1 cellular context compared by ENCODE assay signal in the genomic region with DNA sequence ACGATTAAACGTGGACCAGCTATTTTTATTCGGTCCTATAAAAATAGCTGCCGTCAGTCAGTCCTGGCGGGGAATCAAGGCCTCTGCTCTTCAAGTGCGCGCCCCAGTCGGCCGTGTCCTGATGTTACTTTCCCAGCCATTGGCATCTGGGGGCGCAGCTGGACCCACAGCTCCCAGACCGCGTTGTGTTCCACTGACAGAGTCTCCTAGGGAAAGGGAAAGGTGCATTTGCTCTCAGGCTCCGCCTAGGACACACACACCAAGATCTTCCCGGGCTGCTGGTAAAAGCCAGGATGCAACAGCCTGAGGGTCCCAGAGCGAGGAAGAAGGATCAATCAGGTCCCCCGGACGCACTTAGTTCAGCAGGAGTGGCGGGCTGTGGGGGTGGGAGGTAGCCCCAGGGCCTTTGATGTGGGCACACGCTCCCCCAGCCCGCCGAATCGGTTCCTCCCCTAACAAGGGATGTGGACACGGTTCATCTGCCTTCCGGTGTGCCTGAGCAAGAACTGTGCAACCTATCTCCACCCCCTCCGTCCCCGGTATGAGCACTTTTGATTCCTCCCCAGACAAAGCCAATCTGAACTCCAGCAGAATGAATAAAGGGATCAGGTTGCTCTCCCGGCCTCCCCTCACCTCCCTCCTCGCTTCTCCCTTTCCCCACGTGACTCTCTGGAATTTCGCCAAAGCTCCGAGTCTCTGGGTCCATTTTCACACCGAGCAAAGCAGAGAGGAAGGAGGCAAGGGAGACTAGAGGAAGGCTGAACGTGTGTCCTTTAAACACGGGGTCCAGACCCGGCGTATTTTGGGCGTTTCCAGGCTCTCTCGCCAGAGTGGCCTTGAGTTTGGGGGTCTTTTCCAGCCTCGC.
TF ChIP-seq lines count a peak whose summit lies in the region.

No MANE protein-coding gene starts in this region.

TF ChIP-seq in HepG2, 621 proteins besides CTCF, POLR2A, EP300 and RAD21 (continued from another document and continues in another):
- no peak for TF ChIP-seq PRPF4 (IDR thresholded peaks at IDR 0.05; ENCODE audit: low read depth, low read length, poor library complexity, severe bottlenecking)
- no peak for TF ChIP-seq PBX3 (CRISPR knock-in tag; IDR thresholded peaks at IDR 0.05; ENCODE audit: borderline replicate concordance)
- peak; percentile 65 for TF ChIP-seq RAD51 (IDR thresholded peaks at IDR 0.05; ENCODE audit: borderline replicate concordance)
- no peak for TF ChIP-seq ZNF432 (CRISPR knock-in tag; IDR thresholded peaks at IDR 0.05; ENCODE audit: borderline replicate concordance)
- no peak for TF ChIP-seq MLX (CRISPR knock-in tag; IDR thresholded peaks at IDR 0.05)
- no peak for TF ChIP-seq REXO4 (CRISPR knock-in tag; IDR thresholded peaks at IDR 0.05; ENCODE audit: borderline replicate concordance)
- TF ChIP-seq ZNF296 (CRISPR knock-in tag; conservative IDR thresholded peaks at IDR 0.05), result peak; percentile 78; the same call in 1 of the 2 replicates
- TF ChIP-seq, protein P1, sequence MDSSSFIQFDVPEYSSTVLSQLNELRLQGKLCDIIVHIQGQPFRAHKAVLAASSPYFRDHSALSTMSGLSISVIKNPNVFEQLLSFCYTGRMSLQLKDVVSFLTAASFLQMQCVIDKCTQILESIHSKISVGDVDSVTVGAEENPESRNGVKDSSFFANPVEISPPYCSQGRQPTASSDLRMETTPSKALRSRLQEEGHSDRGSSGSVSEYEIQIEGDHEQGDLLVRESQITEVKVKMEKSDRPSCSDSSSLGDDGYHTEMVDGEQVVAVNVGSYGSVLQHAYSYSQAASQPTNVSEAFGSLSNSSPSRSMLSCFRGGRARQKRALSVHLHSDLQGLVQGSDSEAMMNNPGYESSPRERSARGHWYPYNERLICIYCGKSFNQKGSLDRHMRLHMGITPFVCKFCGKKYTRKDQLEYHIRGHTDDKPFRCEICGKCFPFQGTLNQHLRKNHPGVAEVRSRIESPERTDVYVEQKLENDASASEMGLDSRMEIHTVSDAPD (CRISPR knock-in tag; IDR thresholded peaks at IDR 0.05), result peak; percentile 56; the same call in 1 of the 2 replicates
- TF ChIP-seq ZFP37 (CRISPR knock-in tag; IDR thresholded peaks at IDR 0.05; ENCODE audit: borderline replicate concordance), result no peak
- 0 out of 2 replicates have a peak, but pooled peaks have one; percentile 67 for TF ChIP-seq RFXAP (CRISPR knock-in tag; IDR thresholded peaks at IDR 0.05; ENCODE audit: borderline replicate concordance)
- TF ChIP-seq, protein P2, sequence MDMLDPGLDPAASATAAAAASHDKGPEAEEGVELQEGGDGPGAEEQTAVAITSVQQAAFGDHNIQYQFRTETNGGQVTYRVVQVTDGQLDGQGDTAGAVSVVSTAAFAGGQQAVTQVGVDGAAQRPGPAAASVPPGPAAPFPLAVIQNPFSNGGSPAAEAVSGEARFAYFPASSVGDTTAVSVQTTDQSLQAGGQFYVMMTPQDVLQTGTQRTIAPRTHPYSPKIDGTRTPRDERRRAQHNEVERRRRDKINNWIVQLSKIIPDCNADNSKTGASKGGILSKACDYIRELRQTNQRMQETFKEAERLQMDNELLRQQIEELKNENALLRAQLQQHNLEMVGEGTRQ (IDR thresholded peaks at IDR 0.05; ENCODE audit: low read depth, low read length), result peak; percentile 87
- TF ChIP-seq, protein P2 (CRISPR knock-in tag; IDR thresholded peaks at IDR 0.05; ENCODE audit: borderline replicate concordance), result peak; percentile 93; the same call in 1 of the 2 replicates
- TF ChIP-seq ZNF407 (CRISPR knock-in tag; IDR thresholded peaks at IDR 0.05; ENCODE audit: not compliant biosample characterization), result no peak
- no peak for TF ChIP-seq ZMYM3 (CRISPR knock-in tag; IDR thresholded peaks at IDR 0.05)
- TF ChIP-seq SSRP1 (CRISPR knock-in tag; IDR thresholded peaks at IDR 0.05), result no peak
- TF ChIP-seq SNAI1 (CRISPR knock-in tag; IDR thresholded peaks at IDR 0.05; ENCODE audit: borderline replicate concordance), result peak; percentile 13; the same call in 1 of the 2 replicates
- TF ChIP-seq FOXO1 (CRISPR knock-in tag; IDR thresholded peaks at IDR 0.05), result no peak
- TF ChIP-seq ZNF281 (CRISPR knock-in tag; IDR thresholded peaks at IDR 0.05; ENCODE audit: borderline replicate concordance), result peak; percentile 5; the same call in 1 of the 2 replicates
- TF ChIP-seq KDM6A (CRISPR knock-in tag; IDR thresholded peaks at IDR 0.05; ENCODE audit: low read depth), result no peak
- no peak for TF ChIP-seq ZNF773 (CRISPR knock-in tag; IDR thresholded peaks at IDR 0.05; ENCODE audit: borderline replicate concordance)
- TF ChIP-seq ZSCAN25 (CRISPR knock-in tag; IDR thresholded peaks at IDR 0.05), result peak; percentile 91
- TF ChIP-seq ELF3 (CRISPR knock-in tag; IDR thresholded peaks at IDR 0.05), result peak; percentile 34
- TF ChIP-seq E2F1 (CRISPR knock-in tag; IDR thresholded peaks at IDR 0.05), result peak; percentile 57; the same call in 1 of the 2 replicates
- no peak for TF ChIP-seq SKIL (CRISPR knock-in tag; IDR thresholded peaks at IDR 0.05; ENCODE audit: borderline replicate concordance)
- TF ChIP-seq, protein P3, sequence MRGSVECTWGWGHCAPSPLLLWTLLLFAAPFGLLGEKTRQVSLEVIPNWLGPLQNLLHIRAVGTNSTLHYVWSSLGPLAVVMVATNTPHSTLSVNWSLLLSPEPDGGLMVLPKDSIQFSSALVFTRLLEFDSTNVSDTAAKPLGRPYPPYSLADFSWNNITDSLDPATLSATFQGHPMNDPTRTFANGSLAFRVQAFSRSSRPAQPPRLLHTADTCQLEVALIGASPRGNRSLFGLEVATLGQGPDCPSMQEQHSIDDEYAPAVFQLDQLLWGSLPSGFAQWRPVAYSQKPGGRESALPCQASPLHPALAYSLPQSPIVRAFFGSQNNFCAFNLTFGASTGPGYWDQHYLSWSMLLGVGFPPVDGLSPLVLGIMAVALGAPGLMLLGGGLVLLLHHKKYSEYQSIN (CRISPR knock-in tag; IDR thresholded peaks at IDR 0.05; ENCODE audit: borderline replicate concordance), result no peak
- no peak for TF ChIP-seq DPF2 (CRISPR knock-in tag; IDR thresholded peaks at IDR 0.05; ENCODE audit: borderline replicate concordance, low read depth)
- TF ChIP-seq KLF12 (CRISPR knock-in tag; IDR thresholded peaks at IDR 0.05; ENCODE audit: borderline replicate concordance), result peak; percentile 60; the same call in 1 of the 2 replicates
